17 cellular contexts compared by ENCODE assay signal in genomic region chr3:129838086-129838485, GRCh38. TPM values are rescaled to one million over a fixed set of nuclear protein-coding genes. Genes with fewer than 3 reads are reported as not detected.
A peak's percentile ranks its signal among the peaks of the same experiment; 100 is the strongest.
DNase-seq lines count a peak whose midpoint lies in the region; ATAC-seq, FAIRE-seq and TF ChIP-seq lines count a peak whose summit lies in the region.
"Had no signal": no experiment of that assay in that cellular context is flagged by ENCODE, and none has a peak within 500 bp of the region (broad histone marks: within the 10 kb centered on the region; RNA-seq: fewer than 3 reads in every experiment).

No MANE protein-coding gene starts in this region.

- H2BK20ac ChIP-seq in IMR-90 (ENCODE audit: low read depth, low read length) = no peak overlapping the region

- no peak overlapping the region for H3K23ac ChIP-seq in IMR-90 (ENCODE audit: low read depth, low read length)

- intact Hi-C loops in IMR-90 (cut with micrococcal nuclease) (no loop called here), testis (cut with DNase I; ENCODE audit: low total_unique reads) (no loop called here), HepG2 (cut with micrococcal nuclease; ENCODE audit: unreplicated experiment) (no loop called here)

- no peak for TF ChIP-seq RAD21 in IMR-90 (IDR thresholded peaks at IDR 0.05; ENCODE audit: low read length)
- TF ChIP-seq RAD21 in HepG2 (CRISPR knock-in tag; IDR thresholded peaks at IDR 0.05) = no peak

- H3K56ac ChIP-seq in IMR-90 (ENCODE audit: extremely low read depth, insufficient read depth, low read length) = no peak overlapping the region

- dilution Hi-C loops in IMR-90 (cut with HindIII; ENCODE audit: low sequenced_read_pairs, unreplicated experiment) = no loop called here

- H3K36me3 ChIP-seq in IMR-90 (ENCODE audit: control insufficient read depth, insufficient read depth, low read length) = no peaks in the 10 kb centered on the region
- H3K36me3 ChIP-seq in testis (ENCODE audit: low read depth, missing control alignments) = no peaks in the 10 kb centered on the region
- H3K36me3 ChIP-seq in HepG2 (replicated peaks in 1 of 2; ENCODE audit: control insufficient read depth in 1 of 2, insufficient read depth in 2 of 2, low read length in 2 of 2) = no peaks in the 10 kb centered on the region

- peaks cover 22 to 29% of the 10 kb centered on the region in 2 experiments for H3K79me1 ChIP-seq in IMR-90 (ENCODE audit: low read depth in 1 of 2, low read length in 2 of 2)

- peaks cover 25% of the 10 kb centered on the region for H3K4me1 Mint-ChIP-seq in central memory CD8-positive, alpha-beta T cell

- no peak overlapping the region for H2AK5ac ChIP-seq in IMR-90 (ENCODE audit: low read depth, low read length)

- H4K20me1 ChIP-seq in IMR-90 (ENCODE audit: insufficient read depth, low read length) = 0 out of 2 replicates have a peak, but pooled peaks cover 6% of the 10 kb centered on the region
- H4K20me1 ChIP-seq in HepG2 (ENCODE audit: insufficient read depth, low read length) = no peaks in the 10 kb centered on the region

- H3K9me3 Mint-ChIP-seq in central memory CD8-positive, alpha-beta T cell = no peaks in the 10 kb centered on the region

- ATAC-seq in IMR-90 (ENCODE audit: low read depth) = peak; percentile 42; the same call in 1 of the 2 replicates
- ATAC-seq in central memory CD8-positive, alpha-beta T cell (replicated peaks; ENCODE audit: extremely low read depth, poor library complexity, severe bottlenecking) = no peak
- no peak for ATAC-seq in HepG2
- ATAC-seq in HG02938 (IDR thresholded peaks at IDR 0.05; ENCODE audit: unreplicated experiment) = no peak
- no peak for ATAC-seq in GM19455 (IDR thresholded peaks at IDR 0.05; ENCODE audit: unreplicated experiment)

- H3K9ac ChIP-seq in IMR-90 (ENCODE audit: low read depth, low read length) (no peak overlapping the region), HepG2 (ENCODE audit: insufficient read depth, low read depth, low read length) (no peak overlapping the region)

- no peak for FAIRE-seq in HepG2 (lab: Jason Lieb, UNC)

- POLR2A ChIA-PET in IMR-90 (lab: Charles Lee; ENCODE audit: unreplicated experiment) (no interaction called here), HepG2 (lab: Yijun Ruan, JAX) (no interaction called here)

- H3K18ac ChIP-seq in IMR-90 (ENCODE audit: low read depth, low read length) = no peak overlapping the region

- H3K27me3 ChIP-seq in IMR-90 (ENCODE audit: control insufficient read depth, insufficient read depth, low read length) (no peaks in the 10 kb centered on the region), testis (no peaks in the 10 kb centered on the region), HepG2 (ENCODE audit: control insufficient read depth in 1 of 2, insufficient read depth in 2 of 2, low read length in 2 of 2) (no peaks in the 10 kb centered on the region)

- no peak overlapping the region for H3K14ac ChIP-seq in IMR-90 (replicated peaks; ENCODE audit: low read depth, low read length)

- no peak overlapping the region for H3K4me3 Mint-ChIP-seq in central memory CD8-positive, alpha-beta T cell

- H3K27ac ChIP-seq in IMR-90 (ENCODE audit: insufficient read depth, low read length) = no peak overlapping the region
- H3K27ac ChIP-seq in testis = no peak overlapping the region
- no peak overlapping the region for H3K27ac ChIP-seq in HepG2 (ENCODE audit: extremely low read length, insufficient read depth, low read length)
- H3K27ac ChIP-seq: HL-60 had no signal

- no peak for TF ChIP-seq EP300 in HepG2 (IDR thresholded peaks at IDR 0.05; ENCODE audit: low read depth in 2 of 2, low read length in 2 of 2)
- no peak for TF ChIP-seq EP300 in HepG2 (CRISPR knock-in tag; IDR thresholded peaks at IDR 0.05; ENCODE audit: borderline replicate concordance)

- in situ Hi-C loops in IMR-90 (cut with MboI; ENCODE audit: low sequenced_read_pairs) (no loop called here), HepG2 (cut with HindIII; ENCODE audit: extremely low pct_ligation_motif_present, low pct_unique_long_range_greater_than_20kb) (loop anchor here (5.0 to 10.0 kb wide), 2 partner anchors 97 to 346 kb away; no protein-coding TSS in a partner anchor)

- no peak overlapping the region for H2BK5ac ChIP-seq in IMR-90 (ENCODE audit: low read depth, low read length, poor library complexity, severe bottlenecking)

- WGBS in IMR-90 (ENCODE audit: extremely low coverage in 2 of 2, insufficient read length in 1 of 2), 2 experiments = no CpG with 5 or more reads among the region's 6 CpGs
- 74 to 78% methylated on average over 6 of the region's 6 CpGs for WGBS in testis, 2 donors
- WGBS in HepG2 (ENCODE audit: low lambda C conversion rate) = 96% methylated on average over 6 of the region's 6 CpGs

- H3K4me2 ChIP-seq in IMR-90 (ENCODE audit: low read depth, low read length) = no peak overlapping the region
- no peak overlapping the region for H3K4me2 ChIP-seq in HepG2 (ENCODE audit: low read depth, low read length)

- no peaks in the 10 kb centered on the region for H3K27me3 Mint-ChIP-seq in central memory CD8-positive, alpha-beta T cell

- peaks cover 2% of the 10 kb centered on the region for H3K4me1 ChIP-seq in IMR-90 (ENCODE audit: control insufficient read depth, insufficient read depth, low read length)
- H3K4me1 ChIP-seq in testis = peaks cover 14% of the 10 kb centered on the region
- peaks cover 18% of the 10 kb centered on the region for H3K4me1 ChIP-seq in HepG2 (ENCODE audit: insufficient read depth, low read length)

- BruUV-seq in IMR-90 (replicated peaks; lab: Mats Ljungman, UMichigan) = no TSS peak
- no TSS peak for BruUV-seq in HepG2 (replicated peaks; lab: Mats Ljungman, UMichigan)

- no peak overlapping the region for H2BK15ac ChIP-seq in IMR-90 (ENCODE audit: low read depth, low read length)

- DNase-seq in IMR-90 (no peak), myocyte (ENCODE audit: low read depth) (peak; percentile 87), testis (peak; percentile 67), HepG2 (ENCODE audit: low spot score) (no peak)
- DNase-seq in central memory CD8-positive, alpha-beta T cell (ENCODE audit: low spot score in 2 of 2) = no peak
- DNase-seq: ACHN, AML-193, DMS53, HCEC 1CT, KBM-7, NCI-H146, NCI-H2081, NCI-H510A, NCI-H774 had no signal

- no peak overlapping the region for H2AK9ac ChIP-seq in IMR-90 (replicated peaks; ENCODE audit: low read depth, low read length, poor library complexity)

- peak overlapping the region; percentile 47 for H3K27ac Mint-ChIP-seq in central memory CD8-positive, alpha-beta T cell (ENCODE audit: low read depth)

- H3K9me1 ChIP-seq in IMR-90 (ENCODE audit: insufficient read depth, low read length) = peaks cover 7% of the 10 kb centered on the region; the same call in 1 of the 2 replicates

- no peak overlapping the region for H2BK120ac ChIP-seq in IMR-90 (ENCODE audit: low read depth, low read length)

- CTCF ChIA-PET in IMR-90 (lab: Yijun Ruan, JAX) (no interaction called here), HepG2 (lab: Yijun Ruan, JAX; ENCODE audit: low intra/inter-chr PET ratio, low total read pairs) (no interaction called here)

- no peak for TF ChIP-seq CTCF in IMR-90 (conservative IDR thresholded peaks at IDR 0.05; ENCODE audit: low read depth, low read length)
- TF ChIP-seq CTCF in testis (IDR thresholded peaks at IDR 0.05) = no peak
- no peak for TF ChIP-seq CTCF in HepG2 (CRISPR knock-in tag; IDR thresholded peaks at IDR 0.05)

- no peak overlapping the region for H3K4ac ChIP-seq in IMR-90 (ENCODE audit: low read depth, low read length)

- H4K91ac ChIP-seq in IMR-90 (ENCODE audit: insufficient read depth, low read depth, low read length) = no peak overlapping the region

- H3K9me3 ChIP-seq in IMR-90 (ENCODE audit: control insufficient read depth, insufficient read depth, low read length) = no peaks in the 10 kb centered on the region
- H3K9me3 ChIP-seq in testis = no peaks in the 10 kb centered on the region
- no peaks in the 10 kb centered on the region for H3K9me3 ChIP-seq in HepG2 (ENCODE audit: low read length)

- H3K36me3 Mint-ChIP-seq in central memory CD8-positive, alpha-beta T cell (ENCODE audit: insufficient read depth) = peaks cover 8% of the 10 kb centered on the region

- H4K8ac ChIP-seq in IMR-90 (ENCODE audit: low read depth in 2 of 2, low read length in 2 of 2) = no peak overlapping the region

- no peak overlapping the region for H4K5ac ChIP-seq in IMR-90 (ENCODE audit: low read depth, low read length)

- H3K4me3 ChIP-seq in IMR-90 (ENCODE audit: insufficient read depth, low read depth, low read length) = no peak overlapping the region
- no peak overlapping the region for H3K4me3 ChIP-seq in testis
- H3K4me3 ChIP-seq in HepG2 (replicated peaks in 1 of 3; ENCODE audit: insufficient read depth in 1 of 3, low read depth in 2 of 3, low read length in 3 of 3) = no peak overlapping the region

- no peak overlapping the region for H2AFZ ChIP-seq in IMR-90 (replicated peaks; ENCODE audit: low read length, poor library complexity)
- no peak overlapping the region for H2AFZ ChIP-seq in HepG2 (ENCODE audit: low read length)

- TF ChIP-seq POLR2A in IMR-90 (IDR thresholded peaks at IDR 0.05; ENCODE audit: low read depth, low read length) (no peak), testis (IDR thresholded peaks at IDR 0.05) (no peak), HepG2 (IDR thresholded peaks at IDR 0.05; ENCODE audit: insufficient read depth in 1 of 2, low read depth in 2 of 2, low read length in 2 of 2) (no peak)

- H3K79me2 ChIP-seq in HepG2 (ENCODE audit: insufficient read depth, low read length) = no peaks in the 10 kb centered on the region

RNA-seq across cellular contexts. Expression of gene TMCC1, which starts 55.4 kb away (rescaled TPM):
- total RNA-seq in IMR-90 (2012; rRNA removed) (7.2 and 7.3 TPM in 2 replicates), myocyte (20.8 and 23.2 TPM in 2 replicates), testis (100 to 1,000 TPM in 1 of 2 donors, 10 to 100 TPM in 1; 60.4 to 119 TPM), HepG2 (2016; rRNA removed; fragmentation: Illumina TruSeq; extraction: Trizol) (12.1 and 14.8 TPM in 2 replicates)
- polyA plus RNA-seq in IMR-90 (2012; rRNA removed) (4.8 and 5.0 TPM in 2 replicates), testis (ENCODE audit: insufficient read depth, low read depth, low replicate concordance) (46.0 TPM), HepG2 (2011; rRNA removed) (264 and 329 TPM in 2 replicates)
- 2.0 and 2.5 TPM in 2 replicates for polyA plus RNA-seq in IMR-90 (2012; cell fraction: cytosol; rRNA removed)
- polyA plus RNA-seq in IMR-90 (2012; cell fraction: nucleus; rRNA removed; ENCODE audit: low replicate concordance) = 1.6 and 6.5 TPM in 2 replicates
- polyA plus RNA-seq in myocyte (2012) = 17.9 TPM
- total RNA-seq in HepG2 (2016; cell fraction: cytosol; rRNA removed; fragmentation: Illumina TruSeq; extraction: Trizol; ENCODE audit: low read depth) = 31.5 and 32.2 TPM in 2 replicates
- 13.6 and 13.9 TPM in 2 replicates for total RNA-seq in HepG2 (2016; cell fraction: insoluble cytoplasmic fraction; rRNA removed; fragmentation: Illumina TruSeq; extraction: Trizol)
- total RNA-seq in HepG2 (2016; cell fraction: membrane; rRNA removed; fragmentation: Illumina TruSeq; extraction: Trizol) = 19.2 and 21.3 TPM in 2 replicates
- total RNA-seq in HepG2 (2016; cell fraction: nucleus; rRNA removed; fragmentation: Illumina TruSeq; extraction: Trizol) = 13.3 and 21.7 TPM in 2 replicates
- 53.3 and 78.4 TPM in 2 replicates for polyA plus RNA-seq in HepG2 (2011; cell fraction: cytosol; rRNA removed)
- 43.5 and 164 TPM in 2 replicates for polyA plus RNA-seq in HepG2 (2011; cell fraction: nucleus; rRNA removed)
- polyA plus RNA-seq in HepG2 (2012) = 328 and 350 TPM in 2 replicates
- polyA plus RNA-seq in HepG2 (2016; cell fraction: cytosol; fragmentation: Illumina TruSeq; extraction: Trizol; ENCODE audit: low read depth) = 4.5 and 7.9 TPM in 2 replicates
- 15.0 and 19.4 TPM in 2 replicates for polyA plus RNA-seq in HepG2 (2016; cell fraction: insoluble cytoplasmic fraction; fragmentation: Illumina TruSeq; extraction: Trizol; ENCODE audit: low read depth)
- 13.3 and 13.8 TPM in 2 replicates for polyA plus RNA-seq in HepG2 (2016; cell fraction: membrane; fragmentation: Illumina TruSeq; extraction: Trizol; ENCODE audit: low read depth)
- 9.7 and 13.0 TPM in 2 replicates for polyA plus RNA-seq in HepG2 (2016; cell fraction: nucleus; fragmentation: Illumina TruSeq; extraction: Trizol; ENCODE audit: insufficient read depth, low read depth)
- 20.3 and 122 TPM in 2 replicates for polyA minus RNA-seq in HepG2 (2011; rRNA and poly(A)+ RNA removed; ENCODE audit: low replicate concordance)
- polyA minus RNA-seq in HepG2 (2011; cell fraction: cytosol; rRNA and poly(A)+ RNA removed) = 191 and 214 TPM in 2 replicates
- 100 and 245 TPM in 2 replicates for polyA minus RNA-seq in HepG2 (2011; cell fraction: nucleus; rRNA and poly(A)+ RNA removed)

Comparison
In these comparisons a context has a peak if more than half of its experiments do, and no peak if none do; other contexts are left out.
1. DNase-seq: peak in myocyte (single experiment) and testis (single experiment); none in IMR-90 (single experiment), central memory CD8-positive, alpha-beta T cell (0 of 2) and HepG2 (single experiment).